8 cellular contexts compared by ENCODE assay signal in genomic region chr1:87331319-87332269, GRCh38. TPM values are rescaled to one million over a fixed set of nuclear protein-coding genes. Genes with fewer than 3 reads are reported as not detected.
DNase-seq lines count a peak whose midpoint lies in the region; TF ChIP-seq lines count a peak whose summit lies in the region.

No MANE protein-coding gene starts in this region.

- no peaks in the 10 kb centered on the region for H3K9me3 Mint-ChIP-seq in neural progenitor cell

- H4K20me1 ChIP-seq in neural progenitor cell (ENCODE audit: low read depth) = peaks cover 45% of the 10 kb centered on the region

- peak; percentile 72 for DNase-seq in NK-92 treated with Interleukin-12 subunit alpha and Interleukin-12 subunit beta, amount 100 ng/mL, for 24 hours (lab: John Stamatoyannopoulos, UW)
- DNase-seq in NK-92 (lab: John Stamatoyannopoulos, UW; ENCODE audit: unreplicated experiment) (no peak), HPDE6-E6E7 (ENCODE audit: extremely low spot score) (peak; percentile 72), RWPE1 (ENCODE audit: low spot score) (peak; percentile 85), germinal center (ENCODE audit: low spot score) (peak; percentile 51), neural progenitor cell (ENCODE audit: low spot score) (peak; percentile 92), thyroid gland (peak; percentile 88 to 89)
- DNase-seq in activated naive CD4-positive, alpha-beta T cell treated with Interleukin-2 at 50 U/mL for 16 hours = peak; percentile 66

- H3K27ac ChIP-seq in RWPE1 = peak overlapping the region; percentile 92
- H3K27ac ChIP-seq in neural progenitor cell = peak overlapping the region; percentile 95
- H3K27ac ChIP-seq in thyroid gland = peak overlapping the region; percentile 90 to 98 (median 98)

- peak in 1 of 2 donors; percentile 67 for TF ChIP-seq POLR2A in thyroid gland (IDR thresholded peaks at IDR 0.05)

- H3K36me3 Mint-ChIP-seq in neural progenitor cell = peaks cover 10% of the 10 kb centered on the region

- H3K9ac ChIP-seq in neural progenitor cell = no peak overlapping the region

- no peak overlapping the region for H2AFZ ChIP-seq in neural progenitor cell (replicated peaks)

- H3K4me1 Mint-ChIP-seq in neural progenitor cell = peaks cover 41% of the 10 kb centered on the region

- peak overlapping the region; percentile 92 for H3K4me3 Mint-ChIP-seq in neural progenitor cell

- H3K9me3 ChIP-seq in neural progenitor cell (ENCODE audit: low read depth) = no peaks in the 10 kb centered on the region
- H3K9me3 ChIP-seq in thyroid gland = no peaks in the 10 kb centered on the region

- H3K4me1 ChIP-seq in neural progenitor cell (peaks cover 44% of the 10 kb centered on the region), thyroid gland (peaks cover 24 to 33% of the 10 kb centered on the region in 2 donors)

- H3K27me3 ChIP-seq in neural progenitor cell (no peaks in the 10 kb centered on the region), thyroid gland (no peaks in the 10 kb centered on the region)

- peak overlapping the region; percentile 98 for H3K4me2 ChIP-seq in neural progenitor cell

- H3K36me3 ChIP-seq in neural progenitor cell (peaks cover 4% of the 10 kb centered on the region), thyroid gland (no peaks in the 10 kb centered on the region)

- H3K27ac Mint-ChIP-seq in neural progenitor cell = no peak overlapping the region

- intact Hi-C loops in thyroid gland (cut with DNase I) = loop anchor here (5.0 to 10.0 kb wide), 3 partner anchors 133 to 623 kb away; no protein-coding TSS in a partner anchor

- 0% methylated on average over 47 to 52 of the region's 67 CpGs for WGBS in thyroid gland, 2 donors

- CTCF ChIA-PET in RWPE1 (lab: Yijun Ruan, JAX) = interaction anchor here (1.0 to 1.4 kb wide), 2 partner anchors 199 to 622 kb away, joined by 3 to 4 read pairs; no protein-coding TSS in a partner anchor

- peak overlapping the region; percentile 78 for H3K4me3 ChIP-seq in neural progenitor cell
- H3K4me3 ChIP-seq in thyroid gland (replicated peaks in 1 of 3) = peak overlapping the region; percentile 24 to 98 (median 27)

- TF ChIP-seq CTCF in RWPE1 (conservative IDR thresholded peaks at IDR 0.05; ENCODE audit: low read depth) (no peak), neural progenitor cell (IDR thresholded peaks at IDR 0.05) (peak; percentile 40), thyroid gland (IDR thresholded peaks at IDR 0.05) (peak in 1 of 6 experiments; percentile 15)

- POLR2A ChIA-PET in RWPE1 (lab: Yijun Ruan, JAX; ENCODE audit: low non-redundant PET) = no interaction called here

- H3K27me3 Mint-ChIP-seq in neural progenitor cell (ENCODE audit: insufficient read depth, low read depth) = peaks cover 4% of the 10 kb centered on the region

- H3K79me2 ChIP-seq in neural progenitor cell (ENCODE audit: low read depth) = peaks cover 72% of the 10 kb centered on the region

- peaks cover 76% of the 10 kb centered on the region for H3F3A ChIP-seq in neural progenitor cell (ENCODE audit: low read depth)

RNA-seq across cellular contexts. Expression of gene LMO4, which starts 2.9 kb away (rescaled TPM):
- total RNA-seq in neural progenitor cell (ENCODE audit: low replicate concordance) (94.8 and 112 TPM in 2 replicates), thyroid gland (10 to 100 TPM; 53.3 to 71.1 (median 60.3) TPM)
